In genomic region chr17:79153367-79154130, GRCh38 we compare ENCODE assay signal across 28 cellular contexts.
"Had no signal": no experiment of that assay in that cellular context is flagged by ENCODE, and none has a peak within 500 bp of the region (broad histone marks: within the 10 kb centered on the region; RNA-seq: fewer than 3 reads in every experiment).

No MANE protein-coding gene starts in this region.

- H3K36me3 ChIP-seq: colonic mucosa, gastroesophageal sphincter, heart left ventricle, pancreas, thoracic aorta, tibial nerve, upper lobe of left lung had no signal

- H3K4me3 Mint-ChIP-seq: dendritic cell treated with granulocyte-macrophage colony-stimulating factor and Interleukin-4, amounts not matched to agents 40 ng/mL and 50 ng/mL, for 4 days; endodermal cell; memory B cell; mesothelial cell of epicardium; naive thymus-derived CD4-positive, alpha-beta T cell; nephron; stimulated activated naive B cell treated with anti-CD40 and anti-IgM and Interleukin-4, amounts not matched to agents 10 μg/mL and 1 μg/mL and 100 μg/mL, for 72 hours; stimulated activated naive CD8-positive, alpha-beta T cell treated with anti-CD3 and anti-CD28 coated beads, Interleukin-15, Interleukin-2, amounts not matched to agents 100 ng/mL and 50 ng/mL, for 24 hours had no signal

- H3K9me3 Mint-ChIP-seq: dendritic cell treated with granulocyte-macrophage colony-stimulating factor and Interleukin-4, amounts not matched to agents 40 ng/mL and 50 ng/mL, for 4 days; endodermal cell; memory B cell; mesothelial cell of epicardium; naive thymus-derived CD4-positive, alpha-beta T cell; nephron; stimulated activated naive B cell treated with anti-CD40 and anti-IgM and Interleukin-4, amounts not matched to agents 10 μg/mL and 1 μg/mL and 100 μg/mL, for 72 hours; stimulated activated naive CD8-positive, alpha-beta T cell treated with anti-CD3 and anti-CD28 coated beads, Interleukin-15, Interleukin-2, amounts not matched to agents 100 ng/mL and 50 ng/mL, for 24 hours had no signal

- H3K36me3 Mint-ChIP-seq: memory B cell; mesothelial cell of epicardium; naive thymus-derived CD4-positive, alpha-beta T cell; stimulated activated naive B cell treated with anti-CD40 and anti-IgM and Interleukin-4, amounts not matched to agents 10 μg/mL and 1 μg/mL and 100 μg/mL, for 72 hours had no signal

- H3K27me3 Mint-ChIP-seq: stimulated activated naive CD8-positive, alpha-beta T cell treated with anti-CD3 and anti-CD28 coated beads, Interleukin-15, Interleukin-2, amounts not matched to agents 100 ng/mL and 50 ng/mL, for 24 hours had no signal

- H3K9me3 ChIP-seq: colonic mucosa, gastroesophageal sphincter, heart left ventricle, mucosa of descending colon, pancreas, thoracic aorta, upper lobe of left lung had no signal

- H3K27me3 ChIP-seq: colonic mucosa, hepatocyte, pancreas had no signal

- H3K79me2 ChIP-seq: hepatocyte had no signal

- H3K4me2 ChIP-seq: hepatocyte had no signal

- H3K4me1 ChIP-seq: colonic mucosa, gastroesophageal sphincter, heart left ventricle, pancreas, tibial nerve had no signal

- H3K27ac Mint-ChIP-seq: dendritic cell treated with granulocyte-macrophage colony-stimulating factor and Interleukin-4, amounts not matched to agents 40 ng/mL and 50 ng/mL, for 4 days; memory B cell; mesothelial cell of epicardium; naive thymus-derived CD4-positive, alpha-beta T cell; nephron; stimulated activated naive B cell treated with anti-CD40 and anti-IgM and Interleukin-4, amounts not matched to agents 10 μg/mL and 1 μg/mL and 100 μg/mL, for 72 hours; stimulated activated naive CD8-positive, alpha-beta T cell treated with anti-CD3 and anti-CD28 coated beads, Interleukin-15, Interleukin-2, amounts not matched to agents 100 ng/mL and 50 ng/mL, for 24 hours had no signal

- H3K4me1 Mint-ChIP-seq: mesothelial cell of epicardium, nephron had no signal

- H3K27ac ChIP-seq: colonic mucosa, epithelial cell of prostate, gastroesophageal sphincter, heart left ventricle, hepatocyte, pancreas, thoracic aorta, tibial nerve, upper lobe of left lung had no signal

- FAIRE-seq: kidney, pancreas, small intestine had no signal

- DNase-seq: colonic mucosa; effector CD8-positive, alpha-beta T cell; foreskin fibroblast; kidney; mucosa of descending colon; naive thymus-derived CD4-positive, alpha-beta T cell; occipital lobe; retina; small intestine; stimulated activated CD4-positive, alpha-beta T cell treated with anti-CD3 and anti-CD28 coated beads, Interleukin-15, amount 100 ng/mL, for 24 hours; stimulated activated CD4-positive, alpha-beta T cell treated with anti-CD3 and anti-CD28 coated beads, Interleukin-2, amount 100 ng/mL, for 48 hours; stimulated activated naive B cell treated with anti-CD40 and anti-IgM and Interleukin-4, amounts not matched to agents 10 μg/mL and 1 μg/mL and 100 μg/mL, for 72 hours had no signal

- ATAC-seq: esophagus mucosa; gastroesophageal sphincter; naive thymus-derived CD4-positive, alpha-beta T cell; stimulated activated naive B cell treated with anti-CD40 and anti-IgM and Interleukin-4, amounts not matched to agents 10 μg/mL and 1 μg/mL and 100 μg/mL, for 72 hours had no signal

- H2AFZ ChIP-seq: hepatocyte had no signal

- H3K4me3 ChIP-seq: colonic mucosa, gastroesophageal sphincter, heart left ventricle, hepatocyte, lung, mucosa of descending colon, pancreas, thoracic aorta, tibial nerve, upper lobe of left lung had no signal
